Comparison of ENCODE assay signal across 10 cellular contexts in genomic region chr6:83707829-83708545, GRCh38. TPM values are rescaled to one million over a fixed set of nuclear protein-coding genes. Genes with fewer than 3 reads are reported as not detected.
A peak's percentile ranks its signal among the peaks of the same experiment; 100 is the strongest.
DNase-seq lines count a peak whose midpoint lies in the region; FAIRE-seq and TF ChIP-seq lines count a peak whose summit lies in the region.
"Had no signal": no experiment of that assay in that cellular context is flagged by ENCODE, and none has a peak within 500 bp of the region (broad histone marks: within the 10 kb centered on the region; RNA-seq: fewer than 3 reads in every experiment).

No MANE protein-coding gene starts in this region.

- H3K4me3 Mint-ChIP-seq in astrocyte (ENCODE audit: unreplicated experiment): peak overlapping the region; percentile 85
- H3K4me3 Mint-ChIP-seq: memory B cell had no signal

- H3K9me3 ChIP-seq in astrocyte (ENCODE audit: insufficient read depth, low read depth, low read length): no peaks in the 10 kb centered on the region
- no peaks in the 10 kb centered on the region for H3K9me3 ChIP-seq in iPS-20b (ENCODE audit: insufficient read depth, low read depth, low read length)

- peak overlapping the region; percentile 23 for H3K9ac ChIP-seq in astrocyte (ENCODE audit: low read length)
- no peak overlapping the region for H3K9ac ChIP-seq in iPS-20b (ENCODE audit: low read depth, low read length)

- peak overlapping the region; percentile 61 for H3K4me3 ChIP-seq in astrocyte (ENCODE audit: insufficient read depth, low read depth, low read length)
- H3K4me3 ChIP-seq in iPS-20b (ENCODE audit: low read length): peak overlapping the region; percentile 83

- no peak for FAIRE-seq in astrocyte (lab: Jason Lieb, UNC)
- FAIRE-seq: A204.1 had no signal

- DNase-seq in DMS53 (lab: John Stamatoyannopoulos, UW): peak; percentile 56
- DNase-seq in DMS53 treated with DMSO at 0.1 percent for 48 hours (lab: John Stamatoyannopoulos, UW; ENCODE audit: unreplicated experiment): no peak
- DNase-seq in astrocyte (ENCODE audit: low read depth): peak; percentile 5
- DNase-seq in superior temporal gyrus (ENCODE audit: extremely low spot score): peak; percentile 56
- no peak for DNase-seq in activated effector memory CD4-positive, alpha-beta T cell treated with anti-CD3 and anti-CD28 coated beads, Interleukin-2, amount 50 U/mL, for 16 hours
- no peak for DNase-seq in stimulated activated CD4-positive, alpha-beta T cell treated with anti-CD3 and anti-CD28 coated beads, Interleukin-4, amount 100 ng/mL, for 24 hours
- DNase-seq in NCI-H187 (lab: John Stamatoyannopoulos, UW): no peak

- peak overlapping the region; percentile 90 for H3K4me2 ChIP-seq in astrocyte (ENCODE audit: low read length)

- no peaks in the 10 kb centered on the region for H3K79me2 ChIP-seq in astrocyte (ENCODE audit: insufficient read depth, low read length)

- no peak overlapping the region for H3K27ac Mint-ChIP-seq in astrocyte (ENCODE audit: unreplicated experiment)
- H3K27ac Mint-ChIP-seq: memory B cell had no signal

- TF ChIP-seq CTCF in astrocyte (IDR thresholded peaks at IDR 0.05; ENCODE audit: insufficient read depth, low read depth, low read length): no peak

- peaks cover 5% of the 10 kb centered on the region for H3K9me3 Mint-ChIP-seq in astrocyte (ENCODE audit: unreplicated experiment)

- H3K36me3 ChIP-seq in astrocyte (ENCODE audit: insufficient read depth, low read length) (no peaks in the 10 kb centered on the region), iPS-20b (ENCODE audit: insufficient read depth, low read depth, low read length) (no peaks in the 10 kb centered on the region)

- H3K27me3 ChIP-seq in astrocyte (ENCODE audit: insufficient read depth, low read length) (peaks cover 25% of the 10 kb centered on the region), iPS-20b (ENCODE audit: insufficient read depth, low read length) (peaks cover 54% of the 10 kb centered on the region)

- peaks cover 2% of the 10 kb centered on the region for H3K4me1 ChIP-seq in astrocyte (ENCODE audit: insufficient read depth, low read length)
- peaks cover 3% of the 10 kb centered on the region; the same call in 1 of the 2 replicates for H3K4me1 ChIP-seq in iPS-20b (ENCODE audit: insufficient read depth, low read length)

- no peaks in the 10 kb centered on the region for H3K4me1 Mint-ChIP-seq in astrocyte (ENCODE audit: low read depth, unreplicated experiment)
- H3K4me1 Mint-ChIP-seq: memory B cell had no signal

- H3K36me3 Mint-ChIP-seq in astrocyte (ENCODE audit: low read depth, unreplicated experiment): no peaks in the 10 kb centered on the region
- H3K36me3 Mint-ChIP-seq: memory B cell had no signal

- peaks cover 39% of the 10 kb centered on the region for H3K27me3 Mint-ChIP-seq in astrocyte (ENCODE audit: low read depth, unreplicated experiment)

- H3K27ac ChIP-seq in astrocyte (ENCODE audit: low read depth, low read length) (no peak overlapping the region), iPS-20b (ENCODE audit: low read length) (no peak overlapping the region)

- H2AFZ ChIP-seq in astrocyte (ENCODE audit: low read depth, low read length): peak overlapping the region; percentile 85

- H4K20me1 ChIP-seq in astrocyte (ENCODE audit: insufficient read depth, low read length): no peaks in the 10 kb centered on the region

RNA-seq across cellular contexts. Expression of gene SNAP91, which starts 0.9 kb away (rescaled TPM):
- 0.24 and 0.27 TPM in 2 replicates for total RNA-seq in astrocyte

Comparison
In these comparisons a context has a peak if more than half of its experiments do, and no peak if none do; other contexts are left out.
1. DNase-seq: peak in DMS53 (single experiment), astrocyte (single experiment) and superior temporal gyrus (single experiment); none in DMS53 treated with DMSO at 0.1 percent for 48 hours (single experiment), activated effector memory CD4-positive, alpha-beta T cell treated with anti-CD3 and anti-CD28 coated beads, Interleukin-2, amount 50 U/mL, for 16 hours (single experiment), stimulated activated CD4-positive, alpha-beta T cell treated with anti-CD3 and anti-CD28 coated beads, Interleukin-4, amount 100 ng/mL, for 24 hours (single experiment) and NCI-H187 (0 of 2).